Comparison of ENCODE assay signal across 9 cellular contexts in the genomic region with DNA sequence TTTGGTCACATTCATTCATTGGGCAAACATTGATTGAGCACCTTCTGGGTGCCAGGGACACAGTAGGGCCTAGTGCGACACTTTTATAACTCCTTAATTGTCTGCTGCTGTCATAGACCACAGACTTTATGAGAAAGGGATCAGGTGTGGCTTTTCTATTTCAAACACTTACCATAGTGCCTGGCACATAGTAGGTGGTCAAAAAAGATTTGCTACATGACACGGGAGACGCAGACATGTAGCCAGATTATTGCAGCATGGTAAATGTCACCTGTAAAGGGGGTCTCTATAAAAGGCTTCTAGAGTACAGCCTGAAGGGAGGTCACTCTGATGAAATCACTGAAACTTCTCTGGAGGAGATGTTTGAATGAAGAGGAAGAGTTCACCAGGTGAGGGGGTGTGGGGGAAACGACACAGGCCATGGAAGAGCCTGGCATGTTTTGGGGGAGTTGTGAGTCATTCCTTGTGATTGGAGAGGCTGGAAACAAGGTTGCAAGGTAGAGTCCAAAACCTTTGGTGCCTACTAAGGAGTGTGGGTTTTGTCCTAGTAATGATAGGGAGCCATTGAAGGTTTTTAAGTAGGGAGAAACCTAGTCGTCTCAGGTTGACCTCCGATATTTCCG. TPM values are rescaled to one million over a fixed set of nuclear protein-coding genes. Genes with fewer than 3 reads are reported as not detected.
A peak's percentile ranks its signal among the peaks of the same experiment; 100 is the strongest.
DNase-seq lines count a peak whose midpoint lies in the region; ATAC-seq and TF ChIP-seq lines count a peak whose summit lies in the region.
"Had no signal": no experiment of that assay in that cellular context is flagged by ENCODE, and none has a peak within 500 bp of the region (broad histone marks: within the 10 kb centered on the region; RNA-seq: fewer than 3 reads in every experiment).

No MANE protein-coding gene starts in this region.

- H3K4me3 ChIP-seq in left ventricle myocardium inferior, result peak overlapping the region; percentile 85
- H3K4me3 ChIP-seq in right cardiac atrium (ENCODE audit: low read length), result no peak overlapping the region
- H3K4me3 ChIP-seq in mucosa of rectum (ENCODE audit: low read length in 2 of 2), result no peak overlapping the region

- H3K9me3 ChIP-seq in left ventricle myocardium inferior (replicated peaks) (no peaks in the 10 kb centered on the region), right cardiac atrium (ENCODE audit: control insufficient read depth, low read length) (no peaks in the 10 kb centered on the region), mucosa of rectum (ENCODE audit: control insufficient read depth in 2 of 2, low read length in 2 of 2) (no peaks in the 10 kb centered on the region)

- peaks cover 24% of the 10 kb centered on the region for H3K4me1 Mint-ChIP-seq in activated naive CD8-positive, alpha-beta T cell (ENCODE audit: low read depth)
- H3K4me1 Mint-ChIP-seq in type B pancreatic cell (ENCODE audit: unreplicated experiment), result peaks cover 14% of the 10 kb centered on the region

- no peak for DNase-seq in left ventricle myocardium inferior
- DNase-seq in right cardiac atrium, result no peak
- no peak for DNase-seq in type B pancreatic cell (ENCODE audit: extremely low spot score, unreplicated experiment)
- DNase-seq in NCI-H446 (lab: John Stamatoyannopoulos, UW), result no peak
- DNase-seq in glomerular visceral epithelial cell (ENCODE audit: extremely low spot score), result no peak
- DNase-seq in GM13976 (ENCODE audit: low spot score), result no peak

- whole genome bisulfite sequencing in right cardiac atrium, result 84% methylated on average over 7 of the region's 7 CpGs

- H3K27ac Mint-ChIP-seq in activated naive CD8-positive, alpha-beta T cell, result peak overlapping the region; percentile 16
- no peak overlapping the region for H3K27ac Mint-ChIP-seq in type B pancreatic cell

- H3K9ac ChIP-seq in mucosa of rectum (ENCODE audit: low read depth in 1 of 2, low read length in 2 of 2), result peak overlapping the region; percentile 14 to 83

- H3K27me3 ChIP-seq in left ventricle myocardium inferior (ENCODE audit: low read depth), result peaks cover 12% of the 10 kb centered on the region
- H3K27me3 ChIP-seq in right cardiac atrium (ENCODE audit: control insufficient read depth, insufficient read depth), result no peaks in the 10 kb centered on the region
- no peaks in the 10 kb centered on the region for H3K27me3 ChIP-seq in mucosa of rectum (ENCODE audit: control insufficient read depth in 2 of 2, insufficient read depth in 2 of 2, low read length in 2 of 2)

- H3K36me3 ChIP-seq in left ventricle myocardium inferior (peaks cover 32% of the 10 kb centered on the region), mucosa of rectum (ENCODE audit: control insufficient read depth in 2 of 2, insufficient read depth in 2 of 2, low read length in 2 of 2) (peaks cover 21 to 22% of the 10 kb centered on the region in 2 donors)

- H3K9me3 Mint-ChIP-seq in activated naive CD8-positive, alpha-beta T cell (ENCODE audit: low read depth), result no peaks in the 10 kb centered on the region
- H3K9me3 Mint-ChIP-seq in type B pancreatic cell, result no peaks in the 10 kb centered on the region

- TF ChIP-seq CTCF in left ventricle myocardium inferior (IDR thresholded peaks at IDR 0.05; ENCODE audit: borderline replicate concordance) (no peak), type B pancreatic cell (conservative IDR thresholded peaks at IDR 0.05) (no peak), GM13976 (IDR thresholded peaks at IDR 0.05; ENCODE audit: borderline replicate concordance, control extremely low read depth, extremely low read depth, insufficient read depth, missing control alignments) (no peak)

- in situ Hi-C loops in GM13976 (cut with MboI; ENCODE audit: low sequenced_read_pairs, unreplicated experiment), result no loop called here

- peaks cover 2% of the 10 kb centered on the region for H3K36me3 Mint-ChIP-seq in activated naive CD8-positive, alpha-beta T cell
- peaks cover 4% of the 10 kb centered on the region for H3K36me3 Mint-ChIP-seq in type B pancreatic cell

- peak overlapping the region; percentile 96 for H3K4me3 Mint-ChIP-seq in activated naive CD8-positive, alpha-beta T cell
- peak overlapping the region; percentile 91 for H3K4me3 Mint-ChIP-seq in type B pancreatic cell

- H3K27ac ChIP-seq in left ventricle myocardium inferior (replicated peaks) (peak overlapping the region; percentile 90), right cardiac atrium (ENCODE audit: low read length) (no peak overlapping the region), mucosa of rectum (ENCODE audit: low read depth in 2 of 2, low read length in 2 of 2) (no peak overlapping the region)

- peaks cover 55% of the 10 kb centered on the region for H3K4me1 ChIP-seq in left ventricle myocardium inferior
- H3K4me1 ChIP-seq in right cardiac atrium (ENCODE audit: control insufficient read depth, insufficient read depth, low read length), result peaks cover 3% of the 10 kb centered on the region
- peaks cover 23 to 30% of the 10 kb centered on the region in 2 donors for H3K4me1 ChIP-seq in mucosa of rectum (ENCODE audit: control insufficient read depth in 2 of 2, insufficient read depth in 2 of 2, low read length in 2 of 2)

- H3K27me3 Mint-ChIP-seq in activated naive CD8-positive, alpha-beta T cell, result no peaks in the 10 kb centered on the region
- H3K27me3 Mint-ChIP-seq in type B pancreatic cell, result peaks cover 10% of the 10 kb centered on the region

- intact Hi-C loops in left ventricle myocardium inferior (cut with micrococcal nuclease) (loop anchor here (10.0 kb wide), 1 partner anchor 65 kb away; a partner anchor contains a TSS), right cardiac atrium (cut with DNase I) (loop anchor here (5.0 to 10.0 kb wide), 5 partner anchors 52 to 205 kb away; a partner anchor contains a TSS)

- ATAC-seq in right cardiac atrium, result no peak

RNA-seq across cellular contexts. Expression of a gene that starts 1.6 kb away (rescaled TPM):
- total RNA-seq in left ventricle myocardium inferior, result 51.7 TPM
- total RNA-seq in right cardiac atrium, result 10 to 100 TPM; 27.8 to 38.5 (median 32.3) TPM
- 23.9 TPM for polyA plus RNA-seq in right cardiac atrium
- total RNA-seq in type B pancreatic cell (ENCODE audit: low replicate concordance), result 26.6 and 40.7 TPM in 2 replicates

RNA-seq across cellular contexts. Expression of a gene that starts 11.6 kb away (rescaled TPM):
- total RNA-seq in left ventricle myocardium inferior (not detected), right cardiac atrium (1 to 10 TPM in 1 of 4 donors, under 1 TPM in 3; 0.34 to 1.1 (median 0.53) TPM), type B pancreatic cell (ENCODE audit: low replicate concordance) (not detected in 2 replicates)
- polyA plus RNA-seq in right cardiac atrium, result 0.57 TPM

RNA-seq across cellular contexts. Expression of a gene that starts 28.0 kb away (rescaled TPM):
- total RNA-seq in left ventricle myocardium inferior, result 0.82 TPM
- total RNA-seq in right cardiac atrium, result 1 to 10 TPM in 2 of 4 donors, under 1 TPM in 2; 0.57 to 1.9 (median 0.95) TPM
- polyA plus RNA-seq in right cardiac atrium, result 0.88 TPM
- 0.88 and 4.1 TPM in 2 replicates for total RNA-seq in type B pancreatic cell (ENCODE audit: low replicate concordance)

RNA-seq across cellular contexts. Expression of a gene that starts 52.3 kb away (rescaled TPM):
- total RNA-seq in left ventricle myocardium inferior (19.9 TPM), right cardiac atrium (10 to 100 TPM in 3 of 4 donors, 1 to 10 TPM in 1; 5.4 to 31.5 (median 27.3) TPM), type B pancreatic cell (ENCODE audit: low replicate concordance) (41.7 and 72.1 TPM in 2 replicates)
- polyA plus RNA-seq in right cardiac atrium, result 22.6 TPM
- total RNA-seq: mesenteric fat pad had no signal

RNA-seq across cellular contexts. Expression of a gene that starts 54.2 kb away (rescaled TPM):
- 18.2 TPM for total RNA-seq in left ventricle myocardium inferior
- 100 to 1,000 TPM in 2 of 4 donors, 10 to 100 TPM in 2; 61.1 to 112 (median 96.7) TPM for total RNA-seq in right cardiac atrium
- polyA plus RNA-seq in right cardiac atrium, result 81.6 TPM
- 57.3 and 75.0 TPM in 2 replicates for total RNA-seq in type B pancreatic cell (ENCODE audit: low replicate concordance)
